8 cellular contexts compared by ENCODE assay signal in the genomic region with DNA sequence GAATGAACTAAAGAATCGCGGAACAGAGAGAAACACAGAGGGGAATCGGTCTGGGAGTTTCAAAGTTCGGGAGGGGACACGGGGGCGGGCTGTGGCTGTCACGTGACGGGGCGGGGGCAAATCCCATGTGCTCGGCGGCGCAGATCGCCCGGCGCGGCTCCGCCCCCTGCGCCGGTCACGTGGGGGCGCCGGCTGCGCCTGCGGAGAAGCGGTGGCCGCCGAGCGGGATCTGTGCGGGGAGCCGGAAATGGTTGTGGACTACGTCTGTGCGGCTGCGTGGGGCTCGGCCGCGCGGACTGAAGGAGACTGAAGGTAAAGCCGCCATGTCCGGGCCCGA. TPM values are rescaled to one million over a fixed set of nuclear protein-coding genes. Genes with fewer than 3 reads are reported as not detected.
DNase-seq lines count a peak whose midpoint lies in the region; ATAC-seq and TF ChIP-seq lines count a peak whose summit lies in the region.

A gene with protein sequence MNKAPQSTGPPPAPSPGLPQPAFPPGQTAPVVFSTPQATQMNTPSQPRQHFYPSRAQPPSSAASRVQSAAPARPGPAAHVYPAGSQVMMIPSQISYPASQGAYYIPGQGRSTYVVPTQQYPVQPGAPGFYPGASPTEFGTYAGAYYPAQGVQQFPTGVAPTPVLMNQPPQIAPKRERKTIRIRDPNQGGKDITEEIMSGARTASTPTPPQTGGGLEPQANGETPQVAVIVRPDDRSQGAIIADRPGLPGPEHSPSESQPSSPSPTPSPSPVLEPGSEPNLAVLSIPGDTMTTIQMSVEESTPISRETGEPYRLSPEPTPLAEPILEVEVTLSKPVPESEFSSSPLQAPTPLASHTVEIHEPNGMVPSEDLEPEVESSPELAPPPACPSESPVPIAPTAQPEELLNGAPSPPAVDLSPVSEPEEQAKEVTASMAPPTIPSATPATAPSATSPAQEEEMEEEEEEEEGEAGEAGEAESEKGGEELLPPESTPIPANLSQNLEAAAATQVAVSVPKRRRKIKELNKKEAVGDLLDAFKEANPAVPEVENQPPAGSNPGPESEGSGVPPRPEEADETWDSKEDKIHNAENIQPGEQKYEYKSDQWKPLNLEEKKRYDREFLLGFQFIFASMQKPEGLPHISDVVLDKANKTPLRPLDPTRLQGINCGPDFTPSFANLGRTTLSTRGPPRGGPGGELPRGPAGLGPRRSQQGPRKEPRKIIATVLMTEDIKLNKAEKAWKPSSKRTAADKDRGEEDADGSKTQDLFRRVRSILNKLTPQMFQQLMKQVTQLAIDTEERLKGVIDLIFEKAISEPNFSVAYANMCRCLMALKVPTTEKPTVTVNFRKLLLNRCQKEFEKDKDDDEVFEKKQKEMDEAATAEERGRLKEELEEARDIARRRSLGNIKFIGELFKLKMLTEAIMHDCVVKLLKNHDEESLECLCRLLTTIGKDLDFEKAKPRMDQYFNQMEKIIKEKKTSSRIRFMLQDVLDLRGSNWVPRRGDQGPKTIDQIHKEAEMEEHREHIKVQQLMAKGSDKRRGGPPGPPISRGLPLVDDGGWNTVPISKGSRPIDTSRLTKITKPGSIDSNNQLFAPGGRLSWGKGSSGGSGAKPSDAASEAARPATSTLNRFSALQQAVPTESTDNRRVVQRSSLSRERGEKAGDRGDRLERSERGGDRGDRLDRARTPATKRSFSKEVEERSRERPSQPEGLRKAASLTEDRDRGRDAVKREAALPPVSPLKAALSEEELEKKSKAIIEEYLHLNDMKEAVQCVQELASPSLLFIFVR (N-terminal part only) (plus strand): TSS at position 244 of the 337 bp plus-strand sequence. CDS start 1,191 bp downstream, outside the sequence.

- peaks cover 3% of the 10 kb centered on the region for H3K27me3 Mint-ChIP-seq in nephron progenitor cell (ENCODE audit: low read depth, poor library complexity)
- no peaks in the 10 kb centered on the region for H3K27me3 Mint-ChIP-seq in stimulated activated naive CD8-positive, alpha-beta T cell treated with anti-CD3 and anti-CD28 coated beads, Interleukin-15, amount 100 ng/mL, for 72 hours

- peak within 1 kb of the TSS; percentile 85 for H3K4me3 Mint-ChIP-seq in nephron progenitor cell
- peak within 1 kb of the TSS; percentile 74 to 89 for H3K4me3 Mint-ChIP-seq in stimulated activated naive CD8-positive, alpha-beta T cell treated with anti-CD3 and anti-CD28 coated beads, Interleukin-15, amount 100 ng/mL, for 72 hours

- no peaks in the 10 kb centered on the region for H3K27me3 ChIP-seq in H7 (ENCODE audit: control insufficient read depth, insufficient read depth, low read length)

- peak within 1 kb of the TSS; percentile 83 for H3K27ac Mint-ChIP-seq in nephron progenitor cell
- peak within 1 kb of the TSS; percentile 94 to 95 for H3K27ac Mint-ChIP-seq in stimulated activated naive CD8-positive, alpha-beta T cell treated with anti-CD3 and anti-CD28 coated beads, Interleukin-15, amount 100 ng/mL, for 72 hours

- peak within 1 kb of the TSS; percentile 81 for H3K4me3 ChIP-seq in H7 (ENCODE audit: insufficient read depth, low read depth, low read length)
- H3K4me3 ChIP-seq in fibroblast of the aortic adventitia (ENCODE audit: low read depth, low read length): peak within 1 kb of the TSS; percentile 89

- TF ChIP-seq CTCF in fibroblast of the aortic adventitia (IDR thresholded peaks at IDR 0.05; ENCODE audit: insufficient read depth, low read length): no peak
- TF ChIP-seq CTCF in nephron progenitor cell (IDR thresholded peaks at IDR 0.05): no peak

- DNase-seq in EL: peak; percentile 92
- peak; percentile 99 for DNase-seq in H7
- DNase-seq in M059J (ENCODE audit: low read depth): peak; percentile 91
- peak; percentile 77 to 90 for DNase-seq in SHP77 (lab: John Stamatoyannopoulos, UW)
- DNase-seq in activated effector memory CD4-positive, alpha-beta T cell treated with Interleukin-2 at 50 U/mL for 16 hours: peak; percentile 90
- peak; percentile 94 for DNase-seq in fibroblast of the aortic adventitia (ENCODE audit: low read depth)
- DNase-seq in nephron progenitor cell: peak; percentile 94
- DNase-seq in stimulated activated naive CD8-positive, alpha-beta T cell treated with anti-CD3 and anti-CD28 coated beads, Interleukin-15, amount 100 ng/mL, for 72 hours: peak; percentile 90 to 91

- peaks cover 21% of the 10 kb centered on the region for H3K36me3 ChIP-seq in H7 (replicated peaks; ENCODE audit: control insufficient read depth, insufficient read depth, low read length)

- no peaks in the 10 kb centered on the region for H3K9me3 Mint-ChIP-seq in nephron progenitor cell
- no peaks in the 10 kb centered on the region for H3K9me3 Mint-ChIP-seq in stimulated activated naive CD8-positive, alpha-beta T cell treated with anti-CD3 and anti-CD28 coated beads, Interleukin-15, amount 100 ng/mL, for 72 hours

- H3K36me3 Mint-ChIP-seq in nephron progenitor cell (ENCODE audit: low read depth): peaks cover 27% of the 10 kb centered on the region

- H3K4me1 Mint-ChIP-seq in nephron progenitor cell: peaks cover 29% of the 10 kb centered on the region
- H3K4me1 Mint-ChIP-seq in stimulated activated naive CD8-positive, alpha-beta T cell treated with anti-CD3 and anti-CD28 coated beads, Interleukin-15, amount 100 ng/mL, for 72 hours: peaks cover 36% of the 10 kb centered on the region

- peak; percentile 89 for ATAC-seq in stimulated activated naive CD8-positive, alpha-beta T cell treated with anti-CD3 and anti-CD28 coated beads, Interleukin-15, amount 100 ng/mL, for 72 hours

RNA-seq across cellular contexts. Expression of the gene that starts here (rescaled TPM):
- 359 and 392 TPM in 2 replicates for total RNA-seq in H7 (2014; rRNA removed; shearing (Covaris generic))
- 231 and 422 TPM in 2 replicates for total RNA-seq in M059J (2014; rRNA removed; shearing (Covaris generic))
- total RNA-seq in fibroblast of the aortic adventitia (ENCODE audit: low replicate concordance): 234 and 292 TPM in 2 replicates

Comparison
In these comparisons a context has a peak if more than half of its experiments do, and no peak if none do; other contexts are left out.
1. Peak in every context shown above with its lines: DNase-seq, ATAC-seq and H3K4me3 ChIP-seq.